In genomic region chr7:106709604-106710003, GRCh38 we compare ENCODE assay signal across 7 cellular contexts. TPM values are rescaled to one million over a fixed set of nuclear protein-coding genes. Genes with fewer than 3 reads are reported as not detected.
A peak's percentile ranks its signal among the peaks of the same experiment; 100 is the strongest.
DNase-seq lines count a peak whose midpoint lies in the region; ATAC-seq and TF ChIP-seq lines count a peak whose summit lies in the region.
"Not testable (repeated sequence)": the region's sequence is repeated elsewhere in the genome, so short reads cannot be mapped to it uniquely, and the experiment has no call there.

No MANE protein-coding gene starts in this region.

- CTCF ChIA-PET in activated CD4-positive, alpha-beta T cell treated with anti-CD3 and anti-CD28 coated beads for 36 hours (lab: Charles Lee) = interaction anchor here (0.7 to 2.8 kb wide), 3 partner anchors 11 to 453 kb away, joined by 3 to 16 read pairs (median 3); no protein-coding TSS in a partner anchor
- CTCF ChIA-PET in activated CD8-positive, alpha-beta T cell treated with anti-CD3 and anti-CD28 coated beads for 36 hours (lab: Charles Lee) = interaction anchor here (1.0 to 3.0 kb wide), 4 partner anchors 8 to 532 kb away, joined by 3 to 12 read pairs (median 4); no protein-coding TSS in a partner anchor

- TF ChIP-seq CTCF in activated CD8-positive, alpha-beta T cell treated with anti-CD3 and anti-CD28 coated beads for 36 hours (IDR thresholded peaks at IDR 0.05); chondrocyte (IDR thresholded peaks at IDR 0.05): not testable (repeated sequence)

- H3K36me3 Mint-ChIP-seq in activated CD4-positive, alpha-beta T cell treated with anti-CD3 and anti-CD28 coated beads for 36 hours (ENCODE audit: low read depth); activated CD8-positive, alpha-beta T cell treated with anti-CD3 and anti-CD28 coated beads for 36 hours (ENCODE audit: low read depth); chondrocyte (ENCODE audit: low read depth): not testable (repeated sequence)

- not testable (repeated sequence) for H3K4me3 Mint-ChIP-seq in activated CD4-positive, alpha-beta T cell treated with anti-CD3 and anti-CD28 coated beads for 36 hours; activated CD8-positive, alpha-beta T cell treated with anti-CD3 and anti-CD28 coated beads for 36 hours; chondrocyte (ENCODE audit: unreplicated experiment)

- not testable (repeated sequence) for H3K9me3 Mint-ChIP-seq in activated CD4-positive, alpha-beta T cell treated with anti-CD3 and anti-CD28 coated beads for 36 hours (ENCODE audit: low read depth); activated CD8-positive, alpha-beta T cell treated with anti-CD3 and anti-CD28 coated beads for 36 hours
- H3K9me3 Mint-ChIP-seq in chondrocyte (ENCODE audit: low read depth) = peaks cover 12% of the 10 kb centered on the region

- DNase-seq in Jurkat, Clone E6-1 (ENCODE audit: low read depth, low spot score) = peak; percentile 12
- DNase-seq in NCI-H748 (lab: John Stamatoyannopoulos, UW; ENCODE audit: unreplicated experiment) (peak; percentile 8), SK-N-DZ (ENCODE audit: low spot score) (peak; percentile 10), chondrocyte (ENCODE audit: low spot score) (peak; percentile 69), Right ventricle myocardium inferior (ENCODE audit: missing footprints) (peak; percentile 48)
- peak; percentile 30 for DNase-seq in activated CD4-positive, alpha-beta T cell treated with anti-CD3 and anti-CD28 coated beads for 36 hours
- DNase-seq in activated CD8-positive, alpha-beta T cell treated with anti-CD3 and anti-CD28 coated beads for 36 hours = peak; percentile 27

- H3K4me1 Mint-ChIP-seq in activated CD4-positive, alpha-beta T cell treated with anti-CD3 and anti-CD28 coated beads for 36 hours; activated CD8-positive, alpha-beta T cell treated with anti-CD3 and anti-CD28 coated beads for 36 hours (ENCODE audit: low read depth); chondrocyte (ENCODE audit: low read depth): not testable (repeated sequence)

- not testable (repeated sequence) for H3K27me3 Mint-ChIP-seq in activated CD4-positive, alpha-beta T cell treated with anti-CD3 and anti-CD28 coated beads for 36 hours; activated CD8-positive, alpha-beta T cell treated with anti-CD3 and anti-CD28 coated beads for 36 hours; chondrocyte (ENCODE audit: low read depth)

- H3K4me3 ChIP-seq in Jurkat, Clone E6-1 (ENCODE audit: low read length) = not testable (repeated sequence)

- intact Hi-C loops in activated CD4-positive, alpha-beta T cell treated with anti-CD3 and anti-CD28 coated beads for 36 hours (cut with DNase I, micrococcal nuclease) = loop anchor here in 1 of 2 experiments (10.0 kb wide), 1 partner anchor 365 kb away; no protein-coding TSS in a partner anchor
- intact Hi-C loops in activated CD8-positive, alpha-beta T cell treated with anti-CD3 and anti-CD28 coated beads for 36 hours (cut with micrococcal nuclease); Right ventricle myocardium inferior (cut with DNase I): not testable (repeated sequence)

- H3K27ac Mint-ChIP-seq in activated CD4-positive, alpha-beta T cell treated with anti-CD3 and anti-CD28 coated beads for 36 hours; activated CD8-positive, alpha-beta T cell treated with anti-CD3 and anti-CD28 coated beads for 36 hours; chondrocyte (ENCODE audit: unreplicated experiment): not testable (repeated sequence)

- POLR2A ChIA-PET in activated CD4-positive, alpha-beta T cell treated with anti-CD3 and anti-CD28 coated beads for 36 hours (lab: Charles Lee) = interaction anchor here (0.6 kb wide), 1 partner anchor 348 kb away, joined by 5 read pairs; no protein-coding TSS in a partner anchor
- POLR2A ChIA-PET in activated CD8-positive, alpha-beta T cell treated with anti-CD3 and anti-CD28 coated beads for 36 hours (lab: Charles Lee) = not testable (repeated sequence)

- ATAC-seq in activated CD4-positive, alpha-beta T cell treated with anti-CD3 and anti-CD28 coated beads for 36 hours; activated CD8-positive, alpha-beta T cell treated with anti-CD3 and anti-CD28 coated beads for 36 hours; Right ventricle myocardium inferior: not testable (repeated sequence)

RNA-seq across cellular contexts. Expression of gene CCDC71L, which starts 48.6 kb away (rescaled TPM):
- polyA plus RNA-seq in Jurkat, Clone E6-1 (2012; ENCODE audit: insufficient read depth, insufficient read length) = 7.4 TPM
- 12.2 and 13.5 TPM in 2 replicates for polyA plus RNA-seq in SK-N-DZ (2014; cell fraction: cytosol; rRNA removed)
- polyA plus RNA-seq in SK-N-DZ (2014; cell fraction: nucleus; rRNA removed) = 13.6 and 16.7 TPM in 2 replicates
- total RNA-seq in activated CD4-positive, alpha-beta T cell treated with anti-CD3 and anti-CD28 coated beads for 36 hours = 10 to 100 TPM; 16.0 to 18.6 TPM
- total RNA-seq in activated CD8-positive, alpha-beta T cell treated with anti-CD3 and anti-CD28 coated beads for 36 hours = 10 to 100 TPM; 18.2 to 20.9 TPM
- total RNA-seq in chondrocyte = 22.0 to 24.5 TPM (median 23.1 TPM) in 3 replicates
- 6.9 TPM for total RNA-seq in Right ventricle myocardium inferior

Comparison
In these comparisons a context has a peak if more than half of its experiments do, and no peak if none do; other contexts are left out.
1. DNase-seq: peak in every context shown above with its lines; median percentile 69 in chondrocyte; 48 in Right ventricle myocardium inferior; 30 in activated CD4-positive, alpha-beta T cell treated with anti-CD3 and anti-CD28 coated beads for 36 hours; 27 in activated CD8-positive, alpha-beta T cell treated with anti-CD3 and anti-CD28 coated beads for 36 hours; 12 in Jurkat, Clone E6-1; 10 in SK-N-DZ; 8 in NCI-H748.